8 cellular contexts compared by ENCODE assay signal in the genomic region with DNA sequence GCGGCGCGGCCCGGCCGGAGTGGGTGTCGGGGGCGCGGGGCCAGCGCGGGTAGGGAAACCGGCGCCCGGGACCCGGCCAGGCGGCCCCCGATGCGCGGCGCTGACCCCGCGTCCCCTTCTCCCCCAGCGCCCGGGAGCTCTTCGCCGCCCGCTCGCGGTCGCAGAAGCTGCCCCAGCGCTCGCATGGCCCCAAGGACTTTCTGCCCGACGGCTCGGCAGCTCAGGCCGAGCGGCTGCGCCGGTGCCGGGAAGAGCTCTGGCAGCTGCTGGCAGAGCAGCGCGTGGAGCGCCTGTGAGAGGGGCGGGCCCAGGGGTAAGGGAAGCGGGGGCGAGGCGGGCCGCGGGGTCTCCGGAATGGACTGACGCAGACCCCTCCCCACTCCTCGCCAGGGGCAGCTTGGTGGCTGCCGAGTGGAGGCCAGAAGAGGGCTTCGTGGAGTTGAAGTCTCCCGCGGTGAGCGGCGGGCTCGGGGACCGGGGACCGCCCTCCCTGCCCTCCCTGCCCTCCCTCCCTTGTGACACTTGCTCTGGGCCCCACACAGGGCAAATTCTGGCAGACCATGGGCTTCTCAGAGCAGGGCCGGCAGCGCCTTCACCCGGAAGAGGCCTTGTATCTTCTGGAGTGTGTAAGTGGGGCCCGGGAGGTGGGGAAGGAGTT. TPM values are rescaled to one million over a fixed set of nuclear protein-coding genes. Genes with fewer than 3 reads are reported as not detected.
DNase-seq lines count a peak whose midpoint lies in the region; ATAC-seq, FAIRE-seq and TF ChIP-seq lines count a peak whose summit lies in the region.

No MANE protein-coding gene starts in this region.

- no peaks in the 10 kb centered on the region for H3K9me3 ChIP-seq in pancreas

- FAIRE-seq in pancreas (lab: Jason Lieb, UNC) = no peak

- peaks cover 3% of the 10 kb centered on the region for H3K27me3 Mint-ChIP-seq in activated CD8-positive, alpha-beta T cell treated with anti-CD3 and anti-CD28 coated beads, Interleukin-2, amount 10 ng/mL, durations not matched to agents 7 days and 5 days (ENCODE audit: low read depth)

- H3K4me1 Mint-ChIP-seq in activated CD8-positive, alpha-beta T cell treated with anti-CD3 and anti-CD28 coated beads, Interleukin-2, amount 10 ng/mL, durations not matched to agents 7 days and 5 days (ENCODE audit: low read depth) = peaks cover 28% of the 10 kb centered on the region

- no peaks in the 10 kb centered on the region for H3K9me3 Mint-ChIP-seq in activated CD8-positive, alpha-beta T cell treated with anti-CD3 and anti-CD28 coated beads, Interleukin-2, amount 10 ng/mL, durations not matched to agents 7 days and 5 days (ENCODE audit: insufficient read depth)

- H3K4me3 ChIP-seq in pancreas = peak overlapping the region; percentile 60 to 98 (median 90)

- in situ Hi-C loops in KBM-7 (cut with MboI; ENCODE audit: low pct_unique_long_range_greater_than_20kb, low sequenced_read_pairs) = no loop called here

- peak overlapping the region; percentile 97 for H3K27ac Mint-ChIP-seq in activated CD8-positive, alpha-beta T cell treated with anti-CD3 and anti-CD28 coated beads, Interleukin-2, amount 10 ng/mL, durations not matched to agents 7 days and 5 days

- 0 to 1% methylated on average over 39 to 64 of the region's 64 CpGs for WGBS in pancreas, 2 donors

- H3K4me3 Mint-ChIP-seq in activated CD8-positive, alpha-beta T cell treated with anti-CD3 and anti-CD28 coated beads, Interleukin-2, amount 10 ng/mL, durations not matched to agents 7 days and 5 days = peak overlapping the region; percentile 89

- intact Hi-C loops in pancreas (cut with DNase I) = no loop called here

- peaks cover 11 to 27% (median 17%) of the 10 kb centered on the region in 3 donors for H3K4me1 ChIP-seq in pancreas

- H3K36me3 Mint-ChIP-seq in activated CD8-positive, alpha-beta T cell treated with anti-CD3 and anti-CD28 coated beads, Interleukin-2, amount 10 ng/mL, durations not matched to agents 7 days and 5 days (ENCODE audit: low read depth) = peaks cover 28% of the 10 kb centered on the region

- peaks cover 0 to 2% (median 0%) of the 10 kb centered on the region in 3 donors for H3K36me3 ChIP-seq in pancreas

- peak; percentile 48 for DNase-seq in Daoy (ENCODE audit: low read depth)
- peak; percentile 51 for DNase-seq in KBM-7
- DNase-seq in activated CD8-positive, alpha-beta T cell treated with anti-CD3 and anti-CD28 coated beads, Interleukin-2, amount 10 ng/mL, durations not matched to agents 7 days and 5 days = peak; percentile 45
- DNase-seq in fibroblast of peridontal ligament (ENCODE audit: extremely low read depth) = peak; percentile 24
- DNase-seq in pancreas = peak in 5 of 6 donors; percentile 38 to 88 (median 72)
- no peak for DNase-seq in COLO829 (ENCODE audit: low spot score)

- no peak for TF ChIP-seq CTCF in pancreas (IDR thresholded peaks at IDR 0.05)

- H3K27ac ChIP-seq in pancreas = peak overlapping the region; percentile 15 to 57 (median 52)

- POLR2A ChIA-PET in activated CD8-positive, alpha-beta T cell treated with anti-CD3 and anti-CD28 coated beads, Interleukin-2, amount 10 ng/mL, durations not matched to agents 7 days and 5 days (lab: Charles Lee) = interaction anchor here (1.0 to 3.1 kb wide), 10 partner anchors 10 to 256 kb away, joined by 3 to 15 read pairs (median 5); partner anchors contain the start of genes GGA3, GRB2, MIF4GD and MYO15B

- ATAC-seq in GM21515 (IDR thresholded peaks at IDR 0.05; ENCODE audit: unreplicated experiment) (peak; percentile 6), pancreas (no peak), GM21526 (IDR thresholded peaks at IDR 0.05; ENCODE audit: low FRiP score, unreplicated experiment) (no peak)
- ATAC-seq in activated CD8-positive, alpha-beta T cell treated with anti-CD3 and anti-CD28 coated beads, Interleukin-2, amount 10 ng/mL, durations not matched to agents 7 days and 5 days = peak; percentile 15

- CTCF ChIA-PET in activated CD8-positive, alpha-beta T cell treated with anti-CD3 and anti-CD28 coated beads, Interleukin-2, amount 10 ng/mL, durations not matched to agents 7 days and 5 days (lab: Charles Lee) = interaction anchor here (0.6 to 3.3 kb wide), 43 partner anchors 8 to 266 kb away, joined by 3 to 26 read pairs (median 4); partner anchors contain the start of genes GALK1, GRB2, LLGL2 and MIF4GD

- no peaks in the 10 kb centered on the region for H3K27me3 ChIP-seq in pancreas

RNA-seq across cellular contexts. Expression of gene TSEN54, which starts 0.4 kb away (rescaled TPM):
- total RNA-seq in Daoy (2014; rRNA removed; shearing (Covaris generic)) = 30.0 and 49.1 TPM in 2 replicates
- total RNA-seq in activated CD8-positive, alpha-beta T cell treated with anti-CD3 and anti-CD28 coated beads, Interleukin-2, amount 10 ng/mL, durations not matched to agents 7 days and 5 days = 10 to 100 TPM; 76.6 to 77.8 TPM
- total RNA-seq in pancreas = 10 to 100 TPM; 14.9 to 20.0 (median 19.1) TPM
- polyA plus RNA-seq in pancreas = 100 to 1,000 TPM in 1 of 2 donors, 10 to 100 TPM in 1; 55.1 to 105 TPM

RNA-seq across cellular contexts. Expression of gene CASKIN2, which starts 1.4 kb away (rescaled TPM):
- 3.0 and 6.0 TPM in 2 replicates for total RNA-seq in Daoy (2014; rRNA removed; shearing (Covaris generic))
- total RNA-seq in activated CD8-positive, alpha-beta T cell treated with anti-CD3 and anti-CD28 coated beads, Interleukin-2, amount 10 ng/mL, durations not matched to agents 7 days and 5 days = under 1 TPM; 0.68 to 0.97 TPM
- 10 to 100 TPM; 12.2 to 20.7 (median 13.2) TPM for total RNA-seq in pancreas
- 10 to 100 TPM; 12.1 to 14.7 TPM for polyA plus RNA-seq in pancreas

RNA-seq across cellular contexts. Expression of gene LLGL2, which starts 8.7 kb away (rescaled TPM):
- 8.6 and 13.7 TPM in 2 replicates for total RNA-seq in Daoy (2014; rRNA removed; shearing (Covaris generic))
- 10 to 100 TPM; 19.3 to 19.8 TPM for total RNA-seq in activated CD8-positive, alpha-beta T cell treated with anti-CD3 and anti-CD28 coated beads, Interleukin-2, amount 10 ng/mL, durations not matched to agents 7 days and 5 days
- total RNA-seq in pancreas = 100 to 1,000 TPM in 3 of 6 donors, 10 to 100 TPM in 3; 87.8 to 130 (median 101) TPM
- polyA plus RNA-seq in pancreas = 100 to 1,000 TPM; 286 to 296 TPM

Comparison
In these comparisons a context has a peak if more than half of its experiments do, and no peak if none do; other contexts are left out.
1. ATAC-seq: peak in GM21515 (single experiment) and activated CD8-positive, alpha-beta T cell treated with anti-CD3 and anti-CD28 coated beads, Interleukin-2, amount 10 ng/mL, durations not matched to agents 7 days and 5 days (single experiment); none in pancreas (0 of 4) and GM21526 (single experiment).